Comparison of ENCODE assay signal across 9 cellular contexts in the genomic region with DNA sequence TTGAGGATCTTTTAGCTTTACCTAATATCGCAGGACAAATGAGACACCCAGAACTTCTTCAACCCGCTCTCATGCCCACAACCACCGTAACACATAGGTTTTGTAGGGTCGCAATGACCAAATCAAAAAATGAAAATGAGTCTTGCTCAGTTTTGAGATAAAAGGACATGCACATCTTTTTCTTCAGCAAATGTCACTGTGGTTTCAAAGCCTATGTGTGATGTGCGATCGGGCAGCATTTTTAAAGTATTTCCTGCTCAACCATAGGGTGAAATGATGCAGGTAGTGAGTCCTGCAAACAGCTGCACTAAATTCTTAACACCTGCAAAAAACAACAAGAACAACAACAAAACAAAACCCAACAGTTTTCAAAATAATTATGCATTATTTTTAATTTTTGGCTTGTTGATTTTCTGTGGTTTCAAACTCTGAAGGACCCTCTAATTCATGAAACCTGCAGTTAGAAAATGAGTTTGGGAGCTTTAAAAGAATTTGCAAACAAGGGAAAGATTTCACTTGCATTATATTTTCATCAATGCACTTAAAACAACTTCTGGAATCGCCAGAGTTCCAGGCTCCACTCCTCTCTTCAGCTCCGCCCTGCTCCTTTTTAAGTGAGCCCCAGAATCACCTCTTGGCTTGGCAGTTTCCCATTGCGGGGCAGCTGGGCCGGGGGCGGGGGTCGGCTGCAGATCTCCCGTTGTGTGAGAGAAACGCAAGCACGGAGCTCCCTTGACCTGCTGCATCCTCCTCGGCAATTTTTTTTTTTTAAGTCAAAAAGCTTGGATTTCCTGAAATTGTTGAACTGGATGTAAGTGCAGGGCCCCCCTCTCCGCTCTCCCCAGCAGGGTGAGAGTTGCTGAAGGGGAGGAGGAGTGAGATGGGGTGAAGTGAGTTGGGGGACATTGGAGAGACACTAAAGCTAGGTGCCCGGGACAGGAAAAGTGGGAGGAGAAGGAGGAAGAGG.
DNase-seq lines count a peak whose midpoint lies in the region; ATAC-seq, FAIRE-seq and TF ChIP-seq lines count a peak whose summit lies in the region.
"Had no signal": no experiment of that assay in that cellular context is flagged by ENCODE, and none has a peak within 500 bp of the region (broad histone marks: within the 10 kb centered on the region; RNA-seq: fewer than 3 reads in every experiment).

No MANE protein-coding gene starts in this region.

- peak overlapping the region; percentile 75 for H2AFZ ChIP-seq in astrocyte (ENCODE audit: low read depth, low read length)

- FAIRE-seq in astrocyte (lab: Jason Lieb, UNC), result no peak

- peak overlapping the region; percentile 66 for H3K27ac ChIP-seq in astrocyte (ENCODE audit: low read depth, low read length)
- H3K27ac ChIP-seq in left lung, result peak overlapping the region in 1 of 2 donors; percentile 23
- H3K27ac ChIP-seq in thymus (ENCODE audit: low read depth), result no peak overlapping the region
- H3K27ac ChIP-seq: C4-2B had no signal

- intact Hi-C loops in left lung (cut with DNase I), result no loop called here

- no peak for ATAC-seq in left lung
- ATAC-seq in HG02642 (IDR thresholded peaks at IDR 0.05; ENCODE audit: poor library complexity, unreplicated experiment), result no peak

- H3K79me2 ChIP-seq in astrocyte (ENCODE audit: insufficient read depth, low read length), result peaks cover 38% of the 10 kb centered on the region

- H3K9me3 ChIP-seq in astrocyte (ENCODE audit: insufficient read depth, low read depth, low read length) (no peaks in the 10 kb centered on the region), left lung (no peaks in the 10 kb centered on the region), thymus (ENCODE audit: control insufficient read depth) (no peaks in the 10 kb centered on the region)

- 17% methylated on average over 18 of the region's 18 CpGs for WGBS in thymus

- peaks cover 88% of the 10 kb centered on the region for H3K27me3 Mint-ChIP-seq in activated CD4-positive, alpha-beta T cell treated with anti-CD3 and anti-CD28 coated beads, Interleukin-2, amount 10 ng/mL, durations not matched to agents 7 days and 5 days
- peaks cover 2% of the 10 kb centered on the region for H3K27me3 Mint-ChIP-seq in astrocyte (ENCODE audit: low read depth, unreplicated experiment)

- H3K4me3 ChIP-seq in astrocyte (ENCODE audit: insufficient read depth, low read depth, low read length), result peak overlapping the region; percentile 83
- H3K4me3 ChIP-seq in left lung, result peak overlapping the region; percentile 17 to 64
- peak overlapping the region; percentile 61 for H3K4me3 ChIP-seq in thymus (ENCODE audit: low read length)

- POLR2A ChIA-PET in activated CD4-positive, alpha-beta T cell treated with anti-CD3 and anti-CD28 coated beads, Interleukin-2, amount 10 ng/mL, durations not matched to agents 7 days and 5 days (lab: Charles Lee), result interaction anchor here (0.5 kb wide), 1 partner anchor 126 kb away, joined by 3 read pairs; no protein-coding TSS in a partner anchor
- POLR2A ChIA-PET in HEK293T (lab: Yijun Ruan, JAX), result no interaction called here

- H3K4me2 ChIP-seq in astrocyte (ENCODE audit: low read length), result peak overlapping the region; percentile 88

- H3K36me3 ChIP-seq in astrocyte (ENCODE audit: insufficient read depth, low read length) (peaks cover 6% of the 10 kb centered on the region), left lung (no peaks in the 10 kb centered on the region), thymus (ENCODE audit: control insufficient read depth, insufficient read depth) (no peaks in the 10 kb centered on the region)

- no peaks in the 10 kb centered on the region for H3K9me3 Mint-ChIP-seq in activated CD4-positive, alpha-beta T cell treated with anti-CD3 and anti-CD28 coated beads, Interleukin-2, amount 10 ng/mL, durations not matched to agents 7 days and 5 days
- H3K9me3 Mint-ChIP-seq in astrocyte (ENCODE audit: unreplicated experiment), result no peaks in the 10 kb centered on the region

- no peak for DNase-seq in activated CD4-positive, alpha-beta T cell treated with anti-CD3 and anti-CD28 coated beads, Interleukin-2, amount 10 ng/mL, durations not matched to agents 7 days and 5 days
- DNase-seq in activated CD4-positive, alpha-beta T cell treated with anti-CD3 and anti-CD28 coated beads, Interleukin-2, amount 50 U/mL, for 1 hour, result no peak
- no peak for DNase-seq in astrocyte (ENCODE audit: low read depth)
- DNase-seq in left lung, result no peak
- DNase-seq in T-helper 9 cell, result no peak
- no peak for DNase-seq in HEK293T (ENCODE audit: extremely low spot score)

- TF ChIP-seq CTCF in astrocyte (IDR thresholded peaks at IDR 0.05; ENCODE audit: insufficient read depth, low read depth, low read length), result no peak
- TF ChIP-seq CTCF in left lung (IDR thresholded peaks at IDR 0.05), result no peak

- peaks cover 34% of the 10 kb centered on the region for H3K4me1 Mint-ChIP-seq in activated CD4-positive, alpha-beta T cell treated with anti-CD3 and anti-CD28 coated beads, Interleukin-2, amount 10 ng/mL, durations not matched to agents 7 days and 5 days
- H3K4me1 Mint-ChIP-seq in astrocyte (ENCODE audit: low read depth, unreplicated experiment), result peaks cover 34% of the 10 kb centered on the region

- CTCF ChIA-PET in activated CD4-positive, alpha-beta T cell treated with anti-CD3 and anti-CD28 coated beads, Interleukin-2, amount 10 ng/mL, durations not matched to agents 7 days and 5 days (lab: Charles Lee), result interaction anchor here (0.5 to 1.7 kb wide), 12 partner anchors 8 to 710 kb away, joined by 3 to 4 read pairs (median 3); no protein-coding TSS in a partner anchor
- CTCF ChIA-PET in HEK293T (lab: Yijun Ruan, JAX), result interaction anchor here (1.4 to 2.1 kb wide), 2 partner anchors 10 to 42 kb away, joined by 3 to 5 read pairs; no protein-coding TSS in a partner anchor

- peaks cover 21% of the 10 kb centered on the region for H4K20me1 ChIP-seq in astrocyte (ENCODE audit: insufficient read depth, low read length)

- peak overlapping the region; percentile 82 for H3K4me3 Mint-ChIP-seq in activated CD4-positive, alpha-beta T cell treated with anti-CD3 and anti-CD28 coated beads, Interleukin-2, amount 10 ng/mL, durations not matched to agents 7 days and 5 days
- H3K4me3 Mint-ChIP-seq in astrocyte (ENCODE audit: unreplicated experiment), result peak overlapping the region; percentile 100

- peak overlapping the region; percentile 68 for H3K27ac Mint-ChIP-seq in activated CD4-positive, alpha-beta T cell treated with anti-CD3 and anti-CD28 coated beads, Interleukin-2, amount 10 ng/mL, durations not matched to agents 7 days and 5 days
- H3K27ac Mint-ChIP-seq in astrocyte (ENCODE audit: unreplicated experiment), result peak overlapping the region; percentile 85

- H3K27me3 ChIP-seq in astrocyte (ENCODE audit: insufficient read depth, low read length) (no peaks in the 10 kb centered on the region), left lung (peaks cover 4 to 48% of the 10 kb centered on the region in 2 donors), thymus (ENCODE audit: control insufficient read depth, insufficient read depth) (peaks cover 11% of the 10 kb centered on the region)

- H3K36me3 Mint-ChIP-seq in activated CD4-positive, alpha-beta T cell treated with anti-CD3 and anti-CD28 coated beads, Interleukin-2, amount 10 ng/mL, durations not matched to agents 7 days and 5 days (ENCODE audit: low read depth), result peaks cover 3% of the 10 kb centered on the region
- peaks cover 14% of the 10 kb centered on the region for H3K36me3 Mint-ChIP-seq in astrocyte (ENCODE audit: low read depth, unreplicated experiment)

- H3K9ac ChIP-seq in astrocyte (ENCODE audit: low read length), result peak overlapping the region; percentile 88

- H3K4me1 ChIP-seq in astrocyte (ENCODE audit: insufficient read depth, low read length) (peaks cover 14% of the 10 kb centered on the region), left lung (peaks cover 4 to 45% of the 10 kb centered on the region in 2 donors), thymus (ENCODE audit: control insufficient read depth, insufficient read depth, low read length) (no peaks in the 10 kb centered on the region)

TF ChIP-seq in HEK293T, 16 proteins besides CTCF, POLR2A, EP300 and RAD21:
- TF ChIP-seq CTBP1 (IDR thresholded peaks at IDR 0.05; ENCODE audit: borderline replicate concordance), result no peak
- no peak for TF ChIP-seq SP1 (IDR thresholded peaks at IDR 0.05)
- TF ChIP-seq L3MBTL2 (conservative IDR thresholded peaks at IDR 0.05), result no peak
- no peak for TF ChIP-seq FOXM1 (IDR thresholded peaks at IDR 0.05; ENCODE audit: borderline replicate concordance)
- TF ChIP-seq LEF1 (IDR thresholded peaks at IDR 0.05; ENCODE audit: borderline replicate concordance), result no peak
- no peak for TF ChIP-seq TARDBP (IDR thresholded peaks at IDR 0.05)
- TF ChIP-seq BHLHE40 (IDR thresholded peaks at IDR 0.05; ENCODE audit: borderline replicate concordance), result no peak
- TF ChIP-seq ELF4 (IDR thresholded peaks at IDR 0.05), result no peak
- no peak for TF ChIP-seq NFRKB (IDR thresholded peaks at IDR 0.05)
- TF ChIP-seq SUZ12 (IDR thresholded peaks at IDR 0.05), result no peak
- TF ChIP-seq ZNF384 (IDR thresholded peaks at IDR 0.05), result no peak
